Comparison of ENCODE assay signal across 15 cellular contexts in genomic region chr1:178530037-178530402, GRCh38. TPM values are rescaled to one million over a fixed set of nuclear protein-coding genes. Genes with fewer than 3 reads are reported as not detected.
DNase-seq lines count a peak whose midpoint lies in the region; ATAC-seq and TF ChIP-seq lines count a peak whose summit lies in the region.
"Had no signal": no experiment of that assay in that cellular context is flagged by ENCODE, and none has a peak within 500 bp of the region (broad histone marks: within the 10 kb centered on the region; RNA-seq: fewer than 3 reads in every experiment).

No MANE protein-coding gene starts in this region.

- H3K4me3 Mint-ChIP-seq in CD4-positive, alpha-beta T cell: no peak overlapping the region
- H3K4me3 Mint-ChIP-seq: activated CD4-positive, alpha-beta memory T cell treated with anti-CD3 and anti-CD28 coated beads, Interleukin-2, amount 10 ng/mL, durations not matched to agents 7 days and 5 days; CD4-positive, CD25-positive, alpha-beta regulatory T cell had no signal

- CTCF ChIA-PET in CD4-positive, alpha-beta T cell (lab: Charles Lee): no interaction called here

- H3K9me3 Mint-ChIP-seq in CD4-positive, alpha-beta T cell: no peaks in the 10 kb centered on the region
- H3K9me3 Mint-ChIP-seq: activated CD4-positive, alpha-beta memory T cell treated with anti-CD3 and anti-CD28 coated beads, Interleukin-2, amount 10 ng/mL, durations not matched to agents 7 days and 5 days; CD4-positive, CD25-positive, alpha-beta regulatory T cell had no signal

- no peak for TF ChIP-seq CTCF in AG10803 (conservative IDR thresholded peaks at IDR 0.05; ENCODE audit: low read length)
- no peak for TF ChIP-seq CTCF in CD4-positive, alpha-beta T cell (IDR thresholded peaks at IDR 0.05)

- DNase-seq in AG10803 (ENCODE audit: low read depth) (peak; percentile 81), HT-29 (ENCODE audit: low spot score) (peak; percentile 56), astrocyte of the hippocampus (ENCODE audit: low read depth, low spot score) (peak; percentile 82), left colon (no peak), mucosa of gallbladder (ENCODE audit: low spot score) (no peak), OCI-M2 (lab: John Stamatoyannopoulos, UW; ENCODE audit: unreplicated experiment) (no peak)
- no peak for DNase-seq in CD4-positive, alpha-beta T cell
- DNase-seq: activated CD4-positive, alpha-beta memory T cell treated with anti-CD3 and anti-CD28 coated beads, Interleukin-2, amount 10 ng/mL, durations not matched to agents 7 days and 5 days; CD4-positive, CD25-positive, alpha-beta regulatory T cell; SHP77 treated with DMSO at 0.1 percent for 48 hours; stimulated activated CD4-positive, alpha-beta T cell treated with anti-CD3 and anti-CD28 coated beads, Interleukin-1b, Interleukin-23, amount 100 ng/mL, for 48 hours had no signal

- no peak overlapping the region for H3K27ac Mint-ChIP-seq in CD4-positive, alpha-beta T cell
- H3K27ac Mint-ChIP-seq: activated CD4-positive, alpha-beta memory T cell treated with anti-CD3 and anti-CD28 coated beads, Interleukin-2, amount 10 ng/mL, durations not matched to agents 7 days and 5 days had no signal

- ATAC-seq in left colon: peak; percentile 18
- no peak for ATAC-seq in CD4-positive, alpha-beta T cell (ENCODE audit: poor library complexity)
- ATAC-seq in GM21447 (IDR thresholded peaks at IDR 0.05; ENCODE audit: unreplicated experiment): no peak

- intact Hi-C loops in left colon (cut with DNase I, micrococcal nuclease): loop anchor here (5.0 to 10.0 kb wide), 2 partner anchors 472 to 475 kb away; no protein-coding TSS in a partner anchor
- intact Hi-C loops in CD4-positive, alpha-beta T cell (cut with DNase I, micrococcal nuclease): loop anchor here in 1 of 2 experiments (10.0 kb wide), 1 partner anchor 1285 kb away; no protein-coding TSS in a partner anchor

- POLR2A ChIA-PET in CD4-positive, alpha-beta T cell (lab: Charles Lee): no interaction called here

- H3K4me3 ChIP-seq in AG10803 (ENCODE audit: low read length): no peak overlapping the region

- no peaks in the 10 kb centered on the region for H3K36me3 Mint-ChIP-seq in CD4-positive, alpha-beta T cell (ENCODE audit: low read depth)
- H3K36me3 Mint-ChIP-seq: CD4-positive, CD25-positive, alpha-beta regulatory T cell had no signal

- H3K27ac ChIP-seq in CD4-positive, alpha-beta T cell (ENCODE audit: low read depth, low read length): no peak overlapping the region

- H3K9me3 ChIP-seq in CD4-positive, alpha-beta T cell (ENCODE audit: control insufficient read depth, low read length): no peaks in the 10 kb centered on the region

- H3K27me3 ChIP-seq in CD4-positive, alpha-beta T cell (ENCODE audit: control insufficient read depth, insufficient read depth, low read length): no peaks in the 10 kb centered on the region

- peaks cover 5% of the 10 kb centered on the region for H3K4me1 Mint-ChIP-seq in CD4-positive, alpha-beta T cell (ENCODE audit: low read depth)
- H3K4me1 Mint-ChIP-seq: activated CD4-positive, alpha-beta memory T cell treated with anti-CD3 and anti-CD28 coated beads, Interleukin-2, amount 10 ng/mL, durations not matched to agents 7 days and 5 days had no signal

- H3K27me3 Mint-ChIP-seq in CD4-positive, alpha-beta T cell: peaks cover 5% of the 10 kb centered on the region
- H3K27me3 Mint-ChIP-seq: activated CD4-positive, alpha-beta memory T cell treated with anti-CD3 and anti-CD28 coated beads, Interleukin-2, amount 10 ng/mL, durations not matched to agents 7 days and 5 days; CD4-positive, CD25-positive, alpha-beta regulatory T cell had no signal

RNA-seq across cellular contexts. Expression of gene TEX35, which starts 17.1 kb away (rescaled TPM):
- total RNA-seq in HT-29 (2014; rRNA removed; shearing (Covaris generic)): not detected in 2 replicates
- total RNA-seq in left colon: not detected
- total RNA-seq in mucosa of gallbladder: not detected
- not detected for total RNA-seq in CD4-positive, alpha-beta T cell
- total RNA-seq: activated CD4-positive, alpha-beta memory T cell treated with anti-CD3 and anti-CD28 coated beads, Interleukin-2, amount 10 ng/mL, durations not matched to agents 7 days and 5 days; aorta; CD4-positive, CD25-positive, alpha-beta regulatory T cell; glomerular endothelial cell; subcutaneous adipose tissue had no signal

RNA-seq across cellular contexts. Expression of gene CLEC20A, which starts 33.3 kb away (rescaled TPM):
- not detected in 2 replicates for total RNA-seq in HT-29 (2014; rRNA removed; shearing (Covaris generic))
- total RNA-seq in left colon: not detected
- 0.20 TPM for total RNA-seq in mucosa of gallbladder
- total RNA-seq in CD4-positive, alpha-beta T cell: not detected
- total RNA-seq: activated CD4-positive, alpha-beta memory T cell treated with anti-CD3 and anti-CD28 coated beads, Interleukin-2, amount 10 ng/mL, durations not matched to agents 7 days and 5 days; aorta; CD4-positive, CD25-positive, alpha-beta regulatory T cell; glomerular endothelial cell; subcutaneous adipose tissue had no signal

Comparison
In these comparisons a context has a peak if more than half of its experiments do, and no peak if none do; other contexts are left out.
1. DNase-seq: peak in AG10803 (single experiment), HT-29 (single experiment) and astrocyte of the hippocampus (single experiment); none in left colon (0 of 2), mucosa of gallbladder (single experiment), CD4-positive, alpha-beta T cell (0 of 10) and OCI-M2 (single experiment).